In genomic region chr6:111952821-111953535, GRCh38 we compare ENCODE assay signal across 1 cellular context.
TF ChIP-seq lines count a peak whose summit lies in the region.

No MANE protein-coding gene starts in this region.

TF ChIP-seq in H1, 55 proteins besides CTCF, POLR2A, EP300 and RAD21 (continued from another document):
- TF ChIP-seq E2F6 (IDR thresholded peaks at IDR 0.05): no peak
- no peak for TF ChIP-seq ASH2L (IDR thresholded peaks at IDR 0.05; ENCODE audit: low read length)
- TF ChIP-seq RNF2 (IDR thresholded peaks at IDR 0.05; ENCODE audit: borderline replicate concordance, low read depth, low read length, missing control alignments, poor library complexity, severe bottlenecking): no peak
- TF ChIP-seq PHF8 (conservative IDR thresholded peaks at IDR 0.05; ENCODE audit: low read depth, low read length): no peak
- TF ChIP-seq CREB1 (IDR thresholded peaks at IDR 0.05): no peak
- TF ChIP-seq CBX8 (IDR thresholded peaks at IDR 0.05; ENCODE audit: borderline replicate concordance, low read depth, low read length): no peak
- TF ChIP-seq SP4 (IDR thresholded peaks at IDR 0.05; ENCODE audit: low read length): no peak
- TF ChIP-seq KDM5A (IDR thresholded peaks at IDR 0.05; ENCODE audit: low read length): no peak
- TF ChIP-seq RFX5 (IDR thresholded peaks at IDR 0.05; ENCODE audit: borderline replicate concordance, low read depth, low read length): no peak
